Comparison of ENCODE assay signal across 14 cellular contexts in the genomic region with DNA sequence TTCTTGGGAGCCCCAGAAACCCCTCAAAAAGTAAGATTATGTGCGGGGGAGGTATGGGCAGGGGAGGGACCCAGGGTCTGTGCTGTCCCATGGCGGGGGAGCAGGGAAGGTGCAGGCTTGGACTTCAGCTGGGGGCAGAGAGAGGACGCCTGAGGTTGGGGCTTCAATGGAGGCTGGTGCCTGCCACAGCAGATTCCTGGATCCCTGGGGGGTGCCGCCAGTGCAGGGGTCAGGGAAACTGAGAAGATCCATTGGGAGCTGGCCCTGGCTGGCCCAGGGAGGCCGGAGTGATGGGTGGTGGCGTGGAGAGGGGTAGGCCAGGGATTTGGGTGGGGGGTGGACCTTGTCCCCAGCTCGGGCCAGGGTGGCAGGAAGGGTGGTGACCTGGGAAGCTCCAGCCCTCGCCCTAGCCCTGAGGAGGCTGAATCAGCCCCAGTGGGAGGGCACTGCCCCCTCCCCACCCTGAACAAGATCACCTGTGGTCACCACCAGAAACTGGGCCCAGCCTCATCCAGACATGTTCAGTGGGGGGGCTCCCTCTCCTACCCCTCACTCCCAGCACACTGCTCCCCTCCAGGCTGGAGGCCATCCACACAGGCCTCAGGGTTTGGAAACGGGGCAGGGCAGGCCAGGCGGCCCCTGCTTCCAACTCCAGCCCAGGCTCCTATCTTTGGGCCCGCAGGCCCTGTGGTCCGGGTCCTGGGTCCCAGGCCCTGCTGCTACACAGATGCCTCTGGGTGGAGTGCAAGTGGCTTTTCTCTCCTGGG. TPM values are rescaled to one million over a fixed set of nuclear protein-coding genes. Genes with fewer than 3 reads are reported as not detected.
A peak's percentile ranks its signal among the peaks of the same experiment; 100 is the strongest.
DNase-seq lines count a peak whose midpoint lies in the region; ATAC-seq and TF ChIP-seq lines count a peak whose summit lies in the region.
"Had no signal": no experiment of that assay in that cellular context is flagged by ENCODE, and none has a peak within 500 bp of the region (broad histone marks: within the 10 kb centered on the region; RNA-seq: fewer than 3 reads in every experiment).

No MANE protein-coding gene starts in this region.

- no peak for ATAC-seq in activated naive CD8-positive, alpha-beta T cell treated with anti-CD3 and anti-CD28 coated beads, Interleukin-2, amount 10 ng/mL, durations not matched to agents 7 days and 5 days (ENCODE audit: low read depth)
- ATAC-seq in activated naive CD8-positive, alpha-beta T cell treated with anti-CD3 and anti-CD28 coated beads, Interleukin-2, amount 50 U/mL, for 24 hours, result no peak
- ATAC-seq in HG02763 (IDR thresholded peaks at IDR 0.05; ENCODE audit: unreplicated experiment), result no peak

- peak; percentile 27 for DNase-seq in activated naive CD8-positive, alpha-beta T cell treated with anti-CD3 and anti-CD28 coated beads, Interleukin-2, amount 10 ng/mL, durations not matched to agents 7 days and 5 days
- no peak for DNase-seq in activated naive CD8-positive, alpha-beta T cell treated with anti-CD3 and anti-CD28 coated beads, Interleukin-2, amount 50 U/mL, for 24 hours
- no peak for DNase-seq in RWPE1 (ENCODE audit: low spot score)
- peak; percentile 7 for DNase-seq in iPS-NIHi11 (ENCODE audit: low spot score)
- no peak for DNase-seq in medulla oblongata (ENCODE audit: extremely low spot score)
- DNase-seq in activated T-cell treated with anti-CD3 and anti-CD28 coated beads, Interleukin-2, amount 50 U/mL, for 1 hour, result no peak
- DNase-seq: Calu3; CD4-positive, CD25-positive, alpha-beta regulatory T cell; DMS 273 treated with DMSO at 0.1 percent for 48 hours; GM23248 had no signal

- CTCF ChIA-PET in RWPE1 (lab: Yijun Ruan, JAX), result interaction anchor here (0.5 to 1.2 kb wide), 3 partner anchors 12 to 118 kb away, joined by 3 to 4 read pairs (median 4); no protein-coding TSS in a partner anchor

- H3K27me3 Mint-ChIP-seq in activated naive CD8-positive, alpha-beta T cell treated with anti-CD3 and anti-CD28 coated beads, Interleukin-2, amount 10 ng/mL, durations not matched to agents 7 days and 5 days, result peaks cover 22% of the 10 kb centered on the region
- H3K27me3 Mint-ChIP-seq in activated naive CD8-positive, alpha-beta T cell treated with anti-CD3 and anti-CD28 coated beads, Interleukin-2, amount 50 U/mL, for 24 hours, result peaks cover 14% of the 10 kb centered on the region

- POLR2A ChIA-PET in activated naive CD8-positive, alpha-beta T cell treated with anti-CD3 and anti-CD28 coated beads, Interleukin-2, amount 10 ng/mL, durations not matched to agents 7 days and 5 days (lab: Charles Lee), result interaction anchor here (0.8 to 1.6 kb wide), 3 partner anchors 10 to 20 kb away, joined by 3 to 5 read pairs (median 3); a partner anchor contains a TSS
- POLR2A ChIA-PET in RWPE1 (lab: Yijun Ruan, JAX; ENCODE audit: low non-redundant PET), result no interaction called here

- H3K36me3 Mint-ChIP-seq in activated naive CD8-positive, alpha-beta T cell treated with anti-CD3 and anti-CD28 coated beads, Interleukin-2, amount 10 ng/mL, durations not matched to agents 7 days and 5 days, result no peaks in the 10 kb centered on the region
- no peaks in the 10 kb centered on the region for H3K36me3 Mint-ChIP-seq in activated naive CD8-positive, alpha-beta T cell treated with anti-CD3 and anti-CD28 coated beads, Interleukin-2, amount 50 U/mL, for 24 hours (ENCODE audit: low read depth)
- H3K36me3 Mint-ChIP-seq: CD4-positive, CD25-positive, alpha-beta regulatory T cell had no signal

- no peak for TF ChIP-seq CTCF in RWPE1 (conservative IDR thresholded peaks at IDR 0.05; ENCODE audit: low read depth)

- no peak overlapping the region for H3K4me3 Mint-ChIP-seq in activated naive CD8-positive, alpha-beta T cell treated with anti-CD3 and anti-CD28 coated beads, Interleukin-2, amount 10 ng/mL, durations not matched to agents 7 days and 5 days
- no peak overlapping the region for H3K4me3 Mint-ChIP-seq in activated naive CD8-positive, alpha-beta T cell treated with anti-CD3 and anti-CD28 coated beads, Interleukin-2, amount 50 U/mL, for 24 hours
- H3K4me3 Mint-ChIP-seq: CD4-positive, CD25-positive, alpha-beta regulatory T cell had no signal

- H3K9me3 Mint-ChIP-seq in activated naive CD8-positive, alpha-beta T cell treated with anti-CD3 and anti-CD28 coated beads, Interleukin-2, amount 10 ng/mL, durations not matched to agents 7 days and 5 days, result no peaks in the 10 kb centered on the region
- no peaks in the 10 kb centered on the region for H3K9me3 Mint-ChIP-seq in activated naive CD8-positive, alpha-beta T cell treated with anti-CD3 and anti-CD28 coated beads, Interleukin-2, amount 50 U/mL, for 24 hours
- H3K9me3 Mint-ChIP-seq: IgD-negative memory B cell had no signal

- peaks cover 8% of the 10 kb centered on the region for H3K4me1 Mint-ChIP-seq in activated naive CD8-positive, alpha-beta T cell treated with anti-CD3 and anti-CD28 coated beads, Interleukin-2, amount 10 ng/mL, durations not matched to agents 7 days and 5 days
- peaks cover 12% of the 10 kb centered on the region for H3K4me1 Mint-ChIP-seq in activated naive CD8-positive, alpha-beta T cell treated with anti-CD3 and anti-CD28 coated beads, Interleukin-2, amount 50 U/mL, for 24 hours

- H3K27ac Mint-ChIP-seq in activated naive CD8-positive, alpha-beta T cell treated with anti-CD3 and anti-CD28 coated beads, Interleukin-2, amount 10 ng/mL, durations not matched to agents 7 days and 5 days, result no peak overlapping the region
- no peak overlapping the region for H3K27ac Mint-ChIP-seq in activated naive CD8-positive, alpha-beta T cell treated with anti-CD3 and anti-CD28 coated beads, Interleukin-2, amount 50 U/mL, for 24 hours
- H3K27ac Mint-ChIP-seq: CD4-positive, CD25-positive, alpha-beta regulatory T cell had no signal

- H3K27ac ChIP-seq in RWPE1, result peak overlapping the region; percentile 89
- H3K27ac ChIP-seq: 22Rv1, GM23248 had no signal

RNA-seq across cellular contexts. Expression of a gene that starts 1.4 kb away (rescaled TPM):
- total RNA-seq in activated naive CD8-positive, alpha-beta T cell treated with anti-CD3 and anti-CD28 coated beads, Interleukin-2, amount 10 ng/mL, durations not matched to agents 7 days and 5 days, result under 1 TPM; 0.31 to 0.47 TPM
- total RNA-seq: HT1080 had no signal

RNA-seq across cellular contexts. Expression of a gene that starts 18.6 kb away (rescaled TPM):
- total RNA-seq in activated naive CD8-positive, alpha-beta T cell treated with anti-CD3 and anti-CD28 coated beads, Interleukin-2, amount 10 ng/mL, durations not matched to agents 7 days and 5 days, result 10 to 100 TPM; 61.1 to 63.6 TPM

RNA-seq across cellular contexts. Expression of a gene that starts 19.2 kb away (rescaled TPM):
- total RNA-seq in activated naive CD8-positive, alpha-beta T cell treated with anti-CD3 and anti-CD28 coated beads, Interleukin-2, amount 10 ng/mL, durations not matched to agents 7 days and 5 days, result 10 to 100 TPM; 21.9 to 22.8 TPM

Comparison
In these comparisons a context has a peak if more than half of its experiments do, and no peak if none do; other contexts are left out.
1. DNase-seq: peak in activated naive CD8-positive, alpha-beta T cell treated with anti-CD3 and anti-CD28 coated beads, Interleukin-2, amount 10 ng/mL, durations not matched to agents 7 days and 5 days (single experiment) and iPS-NIHi11 (single experiment); none in activated naive CD8-positive, alpha-beta T cell treated with anti-CD3 and anti-CD28 coated beads, Interleukin-2, amount 50 U/mL, for 24 hours (single experiment), RWPE1 (single experiment), medulla oblongata (single experiment) and activated T-cell treated with anti-CD3 and anti-CD28 coated beads, Interleukin-2, amount 50 U/mL, for 1 hour (single experiment).